1 cellular context compared by ENCODE assay signal in the genomic region with DNA sequence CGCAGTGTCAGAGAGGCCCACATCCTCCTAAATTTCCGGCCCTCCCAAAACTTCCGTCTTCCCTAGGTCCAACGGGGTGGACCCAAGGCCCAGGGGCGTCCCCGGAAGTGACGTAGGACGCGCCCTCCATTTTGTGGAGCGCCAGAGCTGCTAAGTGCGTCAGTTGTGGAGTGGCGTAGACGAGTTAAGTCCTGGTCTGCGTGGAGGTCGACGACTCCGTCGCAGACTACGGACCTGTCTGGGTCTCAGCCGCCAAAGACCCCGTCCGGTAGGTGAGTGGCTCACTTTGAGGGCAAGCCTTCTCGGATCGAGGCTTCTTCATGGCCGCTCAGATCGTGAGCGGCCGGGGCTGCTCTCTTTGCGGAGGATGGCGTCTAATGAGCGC.
TF ChIP-seq lines count a peak whose summit lies in the region.

Gene SRSF5 (plus strand): TSS at position 159 of the 385 bp plus-strand sequence. CDS start 1,015 bp downstream, outside the sequence.

TF ChIP-seq in WTC11, 78 proteins besides CTCF, POLR2A, EP300 and RAD21 (continued from another document):
- TF ChIP-seq ZNF532 (CRISPR knock-in tag; IDR thresholded peaks at IDR 0.05; ENCODE audit: borderline replicate concordance) (0 out of 2 replicates have a peak, but pooled peaks have one; percentile 57), KAT7 (CRISPR knock-in tag; IDR thresholded peaks at IDR 0.05; ENCODE audit: borderline replicate concordance) (peak; percentile 84; the same call in 1 of the 2 replicates), USF1 (CRISPR knock-in tag; IDR thresholded peaks at IDR 0.05) (no peak), FOXK1 (CRISPR knock-in tag; IDR thresholded peaks at IDR 0.05) (peak; percentile 96), IRF1 (CRISPR knock-in tag; IDR thresholded peaks at IDR 0.05) (no peak), FOXP4 (CRISPR knock-in tag; IDR thresholded peaks at IDR 0.05) (peak; percentile 85), ZNF512 (CRISPR knock-in tag; IDR thresholded peaks at IDR 0.05; ENCODE audit: borderline replicate concordance) (no peak), SP1 (CRISPR knock-in tag; conservative IDR thresholded peaks at IDR 0.05) (peak; percentile 89), JUN (CRISPR knock-in tag; IDR thresholded peaks at IDR 0.05) (0 out of 2 replicates have a peak, but pooled peaks have one; percentile 11), TEAD1 (CRISPR knock-in tag; IDR thresholded peaks at IDR 0.05) (peak; percentile 79; the same call in 1 of the 2 replicates), TEAD4 (CRISPR knock-in tag; IDR thresholded peaks at IDR 0.05) (peak; percentile 45; the same call in 1 of the 2 replicates), ATF1 (CRISPR knock-in tag; IDR thresholded peaks at IDR 0.05) (peak; percentile 33; the same call in 1 of the 2 replicates), ERG (CRISPR knock-in tag; IDR thresholded peaks at IDR 0.05) (no peak), CREM (CRISPR knock-in tag; IDR thresholded peaks at IDR 0.05) (peak; percentile 95), FOXJ3 (CRISPR knock-in tag; IDR thresholded peaks at IDR 0.05; ENCODE audit: borderline replicate concordance) (no peak), PRRX2 (CRISPR knock-in tag; IDR thresholded peaks at IDR 0.05) (0 out of 2 replicates have a peak, but pooled peaks have one; percentile 46), SOX15 (CRISPR knock-in tag; IDR thresholded peaks at IDR 0.05) (no peak), ZNF232 (CRISPR knock-in tag; IDR thresholded peaks at IDR 0.05) (no peak), MAX (CRISPR knock-in tag; IDR thresholded peaks at IDR 0.05) (peak; percentile 65; the same call in 1 of the 2 replicates), FOXP1 (CRISPR knock-in tag; IDR thresholded peaks at IDR 0.05; ENCODE audit: borderline replicate concordance) (0 out of 2 replicates have a peak, but pooled peaks have one; percentile 71), ZBTB21 (CRISPR knock-in tag; IDR thresholded peaks at IDR 0.05; ENCODE audit: borderline replicate concordance) (no peak), E2F5 (CRISPR knock-in tag; IDR thresholded peaks at IDR 0.05) (no peak), ETV6 (CRISPR knock-in tag; IDR thresholded peaks at IDR 0.05) (peak; percentile 86), SMAD3 (CRISPR knock-in tag; IDR thresholded peaks at IDR 0.05; ENCODE audit: borderline replicate concordance) (no peak), USF2 (CRISPR knock-in tag; IDR thresholded peaks at IDR 0.05) (peak; percentile 13; the same call in 1 of the 2 replicates)
- TF ChIP-seq, protein P1, sequence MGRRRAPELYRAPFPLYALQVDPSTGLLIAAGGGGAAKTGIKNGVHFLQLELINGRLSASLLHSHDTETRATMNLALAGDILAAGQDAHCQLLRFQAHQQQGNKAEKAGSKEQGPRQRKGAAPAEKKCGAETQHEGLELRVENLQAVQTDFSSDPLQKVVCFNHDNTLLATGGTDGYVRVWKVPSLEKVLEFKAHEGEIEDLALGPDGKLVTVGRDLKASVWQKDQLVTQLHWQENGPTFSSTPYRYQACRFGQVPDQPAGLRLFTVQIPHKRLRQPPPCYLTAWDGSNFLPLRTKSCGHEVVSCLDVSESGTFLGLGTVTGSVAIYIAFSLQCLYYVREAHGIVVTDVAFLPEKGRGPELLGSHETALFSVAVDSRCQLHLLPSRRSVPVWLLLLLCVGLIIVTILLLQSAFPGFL (CRISPR knock-in tag; IDR thresholded peaks at IDR 0.05; ENCODE audit: borderline replicate concordance): no peak; the same call in 1 of the 2 replicates
- TF ChIP-seq, protein P2, sequence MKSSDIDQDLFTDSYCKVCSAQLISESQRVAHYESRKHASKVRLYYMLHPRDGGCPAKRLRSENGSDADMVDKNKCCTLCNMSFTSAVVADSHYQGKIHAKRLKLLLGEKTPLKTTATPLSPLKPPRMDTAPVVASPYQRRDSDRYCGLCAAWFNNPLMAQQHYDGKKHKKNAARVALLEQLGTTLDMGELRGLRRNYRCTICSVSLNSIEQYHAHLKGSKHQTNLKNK (CRISPR knock-in tag; IDR thresholded peaks at IDR 0.05): peak; percentile 72; the same call in 1 of the 2 replicates
- TF ChIP-seq, protein P3, sequence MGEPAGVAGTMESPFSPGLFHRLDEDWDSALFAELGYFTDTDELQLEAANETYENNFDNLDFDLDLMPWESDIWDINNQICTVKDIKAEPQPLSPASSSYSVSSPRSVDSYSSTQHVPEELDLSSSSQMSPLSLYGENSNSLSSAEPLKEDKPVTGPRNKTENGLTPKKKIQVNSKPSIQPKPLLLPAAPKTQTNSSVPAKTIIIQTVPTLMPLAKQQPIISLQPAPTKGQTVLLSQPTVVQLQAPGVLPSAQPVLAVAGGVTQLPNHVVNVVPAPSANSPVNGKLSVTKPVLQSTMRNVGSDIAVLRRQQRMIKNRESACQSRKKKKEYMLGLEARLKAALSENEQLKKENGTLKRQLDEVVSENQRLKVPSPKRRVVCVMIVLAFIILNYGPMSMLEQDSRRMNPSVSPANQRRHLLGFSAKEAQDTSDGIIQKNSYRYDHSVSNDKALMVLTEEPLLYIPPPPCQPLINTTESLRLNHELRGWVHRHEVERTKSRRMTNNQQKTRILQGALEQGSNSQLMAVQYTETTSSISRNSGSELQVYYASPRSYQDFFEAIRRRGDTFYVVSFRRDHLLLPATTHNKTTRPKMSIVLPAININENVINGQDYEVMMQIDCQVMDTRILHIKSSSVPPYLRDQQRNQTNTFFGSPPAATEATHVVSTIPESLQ (CRISPR knock-in tag; IDR thresholded peaks at IDR 0.05): no peak
